In the genomic region with DNA sequence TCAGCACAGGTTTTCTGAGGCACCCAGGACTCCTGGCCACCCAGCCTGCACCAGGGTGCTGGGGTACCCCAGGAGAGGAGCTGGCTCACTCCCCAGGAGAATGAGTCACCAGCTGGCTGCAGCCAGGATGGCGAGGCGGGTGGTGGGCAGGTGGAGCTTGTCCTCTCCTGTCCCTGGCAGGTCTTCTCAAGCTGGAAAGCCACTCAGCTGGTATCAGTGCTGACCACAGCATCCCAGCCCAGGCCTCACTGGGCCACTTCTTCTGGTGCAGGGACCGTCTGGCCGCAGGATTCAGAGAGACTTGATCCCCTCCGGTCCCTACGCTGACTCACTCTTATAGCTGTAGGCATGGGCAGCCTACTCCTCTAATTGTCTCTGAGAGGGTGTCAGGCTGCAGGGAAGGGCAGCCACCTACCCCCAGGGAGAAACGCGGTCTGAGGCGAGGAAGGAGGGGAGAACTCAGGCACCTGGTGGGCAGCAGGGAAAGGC, we compare ENCODE assay signal across 8 cellular contexts. TPM values are rescaled to one million over a fixed set of nuclear protein-coding genes. Genes with fewer than 3 reads are reported as not detected.
DNase-seq lines count a peak whose midpoint lies in the region; ATAC-seq and TF ChIP-seq lines count a peak whose summit lies in the region.

No MANE protein-coding gene starts in this region.

- no peaks in the 10 kb centered on the region for H3K9me3 Mint-ChIP-seq in CD14-positive monocyte
- H3K9me3 Mint-ChIP-seq in naive thymus-derived CD8-positive, alpha-beta T cell: no peaks in the 10 kb centered on the region
- H3K9me3 Mint-ChIP-seq in activated naive CD4-positive, alpha-beta T cell treated with anti-CD3 and anti-CD28 coated beads for 36 hours: no peaks in the 10 kb centered on the region

- peak overlapping the region in 1 of 2 donors; percentile 86 for H3K27ac ChIP-seq in aorta (ENCODE audit: low read depth in 1 of 2, low read length in 2 of 2)

- ATAC-seq in HG02938 (IDR thresholded peaks at IDR 0.05; ENCODE audit: unreplicated experiment) (peak; percentile 26), left lobe of liver (peak; percentile 85), aorta (ENCODE audit: low FRiP score) (peak; percentile 71)
- no peak for ATAC-seq in naive thymus-derived CD8-positive, alpha-beta T cell

- H3K4me3 ChIP-seq in adipocyte (ENCODE audit: low read length) (no peak overlapping the region), aorta (ENCODE audit: low read length in 2 of 2) (no peak overlapping the region)

- CTCF ChIA-PET in activated naive CD4-positive, alpha-beta T cell treated with anti-CD3 and anti-CD28 coated beads for 36 hours (lab: Charles Lee): no interaction called here

- no peaks in the 10 kb centered on the region for H3K27me3 ChIP-seq in adipocyte (replicated peaks; ENCODE audit: control insufficient read depth, insufficient read depth, low read length)
- H3K27me3 ChIP-seq in aorta (ENCODE audit: control insufficient read depth in 1 of 2, insufficient read depth in 2 of 2, low read length in 1 of 2): no peaks in the 10 kb centered on the region

- DNase-seq in CD14-positive monocyte (ENCODE audit: low spot score): no peak
- DNase-seq in adipocyte (ENCODE audit: low read depth): peak; percentile 47
- peak; percentile 89 for DNase-seq in left lobe of liver (ENCODE audit: low spot score)
- peak in 1 of 2 donors; percentile 65 for DNase-seq in aorta
- no peak for DNase-seq in naive thymus-derived CD8-positive, alpha-beta T cell
- DNase-seq in activated effector memory CD4-positive, alpha-beta T cell treated with anti-CD3 and anti-CD28 coated beads, Interleukin-2, amount 50 U/mL, for 16 hours: no peak
- no peak for DNase-seq in activated naive CD4-positive, alpha-beta T cell treated with anti-CD3 and anti-CD28 coated beads for 36 hours

- no peak overlapping the region for H3K9ac ChIP-seq in adipocyte (ENCODE audit: low read length)

- no peak for TF ChIP-seq CTCF in CD14-positive monocyte (IDR thresholded peaks at IDR 0.05)

- intact Hi-C loops in CD14-positive monocyte (cut with micrococcal nuclease) (no loop called here), aorta (cut with DNase I) (no loop called here)
- intact Hi-C loops in activated naive CD4-positive, alpha-beta T cell treated with anti-CD3 and anti-CD28 coated beads for 36 hours (cut with micrococcal nuclease): no loop called here

- H3K27ac Mint-ChIP-seq in CD14-positive monocyte: peak overlapping the region; percentile 45 to 82 (median 77)
- no peak overlapping the region for H3K27ac Mint-ChIP-seq in naive thymus-derived CD8-positive, alpha-beta T cell
- no peak overlapping the region for H3K27ac Mint-ChIP-seq in activated naive CD4-positive, alpha-beta T cell treated with anti-CD3 and anti-CD28 coated beads for 36 hours

- peaks cover 76% of the 10 kb centered on the region for H3K4me1 Mint-ChIP-seq in CD14-positive monocyte
- H3K4me1 Mint-ChIP-seq in naive thymus-derived CD8-positive, alpha-beta T cell: peaks cover 17 to 60% (median 27%) of the 10 kb centered on the region in 4 donors
- peaks cover 19% of the 10 kb centered on the region for H3K4me1 Mint-ChIP-seq in activated naive CD4-positive, alpha-beta T cell treated with anti-CD3 and anti-CD28 coated beads for 36 hours (ENCODE audit: low read depth)

- peaks cover 0 to 2% (median 0%) of the 10 kb centered on the region in 3 donors for H3K27me3 Mint-ChIP-seq in CD14-positive monocyte (ENCODE audit: low read depth in 3 of 3)
- H3K27me3 Mint-ChIP-seq in naive thymus-derived CD8-positive, alpha-beta T cell: no peaks in the 10 kb centered on the region
- H3K27me3 Mint-ChIP-seq in activated naive CD4-positive, alpha-beta T cell treated with anti-CD3 and anti-CD28 coated beads for 36 hours (ENCODE audit: low read depth): no peaks in the 10 kb centered on the region

- H3K4me3 Mint-ChIP-seq in CD14-positive monocyte: peak overlapping the region; percentile 17 to 51
- no peak overlapping the region for H3K4me3 Mint-ChIP-seq in naive thymus-derived CD8-positive, alpha-beta T cell
- H3K4me3 Mint-ChIP-seq in activated naive CD4-positive, alpha-beta T cell treated with anti-CD3 and anti-CD28 coated beads for 36 hours: no peak overlapping the region

- no peaks in the 10 kb centered on the region for H3K9me3 ChIP-seq in adipocyte (ENCODE audit: control insufficient read depth, low read length)
- no peaks in the 10 kb centered on the region for H3K9me3 ChIP-seq in aorta (ENCODE audit: control insufficient read depth, low read length)

- WGBS in aorta, 2 donors: 2 to 9% methylated on average over 9 of the region's 9 CpGs

- peaks cover 27 to 65% of the 10 kb centered on the region in 2 donors for H3K36me3 Mint-ChIP-seq in CD14-positive monocyte
- H3K36me3 Mint-ChIP-seq in naive thymus-derived CD8-positive, alpha-beta T cell: no peaks in the 10 kb centered on the region
- no peaks in the 10 kb centered on the region for H3K36me3 Mint-ChIP-seq in activated naive CD4-positive, alpha-beta T cell treated with anti-CD3 and anti-CD28 coated beads for 36 hours (ENCODE audit: low read depth)

- H3K4me1 ChIP-seq in adipocyte (ENCODE audit: control insufficient read depth, insufficient read depth, low read length) (peaks cover 36% of the 10 kb centered on the region), aorta (ENCODE audit: control insufficient read depth in 1 of 2, insufficient read depth in 2 of 2, low read length in 2 of 2) (peaks cover 3 to 5% of the 10 kb centered on the region in 2 donors)

- POLR2A ChIA-PET in naive thymus-derived CD8-positive, alpha-beta T cell (lab: Charles Lee): interaction anchor here (0.6 kb wide), 1 partner anchor 194 kb away, joined by 4 read pairs; no protein-coding TSS in a partner anchor

- no peaks in the 10 kb centered on the region for H3K36me3 ChIP-seq in adipocyte (ENCODE audit: control insufficient read depth, insufficient read depth, low read length, severe bottlenecking)
- H3K36me3 ChIP-seq in aorta (ENCODE audit: control insufficient read depth in 1 of 2, insufficient read depth in 2 of 2, low read length in 1 of 2): no peaks in the 10 kb centered on the region

RNA-seq across cellular contexts. Expression of a gene that starts 22.2 kb away (rescaled TPM):
- polyA plus RNA-seq in CD14-positive monocyte (10 to 100 TPM; 42.6 to 60.0 TPM), aorta (10 to 100 TPM in 1 of 2 donors, 1 to 10 TPM in 1; 7.3 to 20.9 TPM)
- total RNA-seq in left lobe of liver (8.9 TPM), aorta (10 to 100 TPM; 22.2 to 32.1 TPM)
- 10 to 100 TPM in 1 of 2 experiments, 1 to 10 TPM in 1; 9.2 to 10.8 TPM for total RNA-seq in naive thymus-derived CD8-positive, alpha-beta T cell
- 1 to 10 TPM; 2.6 to 9.4 (median 6.1) TPM for polyA plus RNA-seq in naive thymus-derived CD8-positive, alpha-beta T cell
- total RNA-seq in activated naive CD4-positive, alpha-beta T cell treated with anti-CD3 and anti-CD28 coated beads for 36 hours: 1 to 10 TPM; 5.7 to 7.9 TPM

RNA-seq across cellular contexts. Expression of a gene that starts 34.0 kb away (rescaled TPM):
- polyA plus RNA-seq in CD14-positive monocyte: not detected
- 0.63 TPM for total RNA-seq in left lobe of liver
- under 1 TPM; 0.33 to 0.65 TPM for total RNA-seq in aorta
- 1 to 10 TPM; 1.1 to 2.5 TPM for polyA plus RNA-seq in aorta
- not detected for total RNA-seq in naive thymus-derived CD8-positive, alpha-beta T cell
- polyA plus RNA-seq in naive thymus-derived CD8-positive, alpha-beta T cell: not detected
- not detected for total RNA-seq in activated naive CD4-positive, alpha-beta T cell treated with anti-CD3 and anti-CD28 coated beads for 36 hours

Comparison
In these comparisons a context has a peak if more than half of its experiments do, and no peak if none do; other contexts are left out.
1. DNase-seq: peak in adipocyte (single experiment) and left lobe of liver (single experiment); none in CD14-positive monocyte (single experiment), naive thymus-derived CD8-positive, alpha-beta T cell (0 of 10), activated effector memory CD4-positive, alpha-beta T cell treated with anti-CD3 and anti-CD28 coated beads, Interleukin-2, amount 50 U/mL, for 16 hours (single experiment) and activated naive CD4-positive, alpha-beta T cell treated with anti-CD3 and anti-CD28 coated beads for 36 hours (single experiment).
2. H3K27ac Mint-ChIP-seq: peak in CD14-positive monocyte (7 of 7); none in naive thymus-derived CD8-positive, alpha-beta T cell (0 of 10) and activated naive CD4-positive, alpha-beta T cell treated with anti-CD3 and anti-CD28 coated beads for 36 hours (single experiment).
3. H3K4me3 Mint-ChIP-seq: peak in CD14-positive monocyte (2 of 2); none in naive thymus-derived CD8-positive, alpha-beta T cell (0 of 10) and activated naive CD4-positive, alpha-beta T cell treated with anti-CD3 and anti-CD28 coated beads for 36 hours (single experiment).
4. ATAC-seq: peak in HG02938 (single experiment), left lobe of liver (single experiment) and aorta (single experiment); none in naive thymus-derived CD8-positive, alpha-beta T cell (0 of 2).